Comparison of ENCODE assay signal across 8 cellular contexts in genomic region chr1:26321315-26322041, GRCh38. TPM values are rescaled to one million over a fixed set of nuclear protein-coding genes. Genes with fewer than 3 reads are reported as not detected.
A peak's percentile ranks its signal among the peaks of the same experiment; 100 is the strongest.
DNase-seq lines count a peak whose midpoint lies in the region; ATAC-seq and TF ChIP-seq lines count a peak whose summit lies in the region.

No MANE protein-coding gene starts in this region.

- peak; percentile 21 for DNase-seq in BJ (ENCODE audit: low read depth)
- DNase-seq in MV-4-11 (lab: John Stamatoyannopoulos, UW), result peak; percentile 78
- peak; percentile 71 for DNase-seq in SKM-1 treated with dmso at 0.1 percent for 144 hours (lab: John Stamatoyannopoulos, UW; ENCODE audit: unreplicated experiment)
- peak; percentile 94 for DNase-seq in activated naive CD4-positive, alpha-beta T cell treated with anti-CD3 and anti-CD28 coated beads, Interleukin-2, amount 50 U/mL, for 16 hours
- peak; percentile 88 to 98 (median 95) for DNase-seq in head of caudate nucleus
- peak; percentile 98 for DNase-seq in posterior vena cava (ENCODE audit: low spot score)
- peak; percentile 92 to 99 for DNase-seq in tibial nerve (ENCODE audit: low spot score in 2 of 2)

- no peaks in the 10 kb centered on the region for H3K9me3 ChIP-seq in tibial nerve

- H3K4me1 ChIP-seq in tibial nerve, result peaks cover 0 to 10% (median 2%) of the 10 kb centered on the region in 4 donors

- H3K4me3 ChIP-seq in BJ (ENCODE audit: low read depth, low read length) (no peak overlapping the region), tibial nerve (no peak overlapping the region)

- no peak overlapping the region for H3K27ac ChIP-seq in tibial nerve

- H3K36me3 ChIP-seq in BJ (ENCODE audit: control insufficient read depth, insufficient read depth, low read length) (no peaks in the 10 kb centered on the region), tibial nerve (no peaks in the 10 kb centered on the region)

- H3K27me3 ChIP-seq in BJ (ENCODE audit: control insufficient read depth, insufficient read depth, low read length) (0 out of 2 replicates have a peak, but pooled peaks cover 1% of the 10 kb centered on the region), tibial nerve (peaks cover 0 to 5% of the 10 kb centered on the region in 2 donors)

- peak; percentile 94 for TF ChIP-seq CTCF in BJ (IDR thresholded peaks at IDR 0.05; ENCODE audit: insufficient read depth, low read depth, low read length)
- peak; percentile 83 to 95 (median 88) for TF ChIP-seq CTCF in tibial nerve (IDR thresholded peaks at IDR 0.05)

- intact Hi-C loops in head of caudate nucleus (cut with DNase I) (loop anchor here (5.0 to 10.0 kb wide), 2 partner anchors 44 to 217 kb away; no protein-coding TSS in a partner anchor), posterior vena cava (cut with DNase I) (loop anchor here (2.0 to 10.0 kb wide), 5 partner anchors 34 to 217 kb away; partner anchors contain the start of genes C1orf232 (in 1 of the 2) and ZNF593 (in 1 of the 2))

- CTCF ChIA-PET in BJ (lab: Yijun Ruan, JAX), result interaction anchor here (0.6 to 4.0 kb wide), 41 partner anchors 8 to 290 kb away, joined by 3 to 67 read pairs (median 6); partner anchors contain the start of genes CATSPER4, CEP85, SH3BGRL3 and UBXN11

- WGBS in tibial nerve, 2 donors, result 13 to 18% methylated on average over 13 to 16 of the region's 16 CpGs

- ATAC-seq in GM19463 (IDR thresholded peaks at IDR 0.05; ENCODE audit: unreplicated experiment), result peak; percentile 42

- POLR2A ChIA-PET in BJ (lab: Charles Lee), result no interaction called here

- no peak for TF ChIP-seq POLR2A in tibial nerve (IDR thresholded peaks at IDR 0.05)

- TF ChIP-seq EP300 in tibial nerve (IDR thresholded peaks at IDR 0.05), result no peak

RNA-seq across cellular contexts. Expression of gene CD52, which starts 3.7 kb away (rescaled TPM):
- not detected in 2 replicates for polyA plus RNA-seq in BJ (2011; rRNA removed)
- polyA minus RNA-seq in BJ (2011; rRNA and poly(A)+ RNA removed), result not detected in 2 replicates
- total RNA-seq in posterior vena cava, result 10 to 100 TPM in 1 of 2 donors, 1 to 10 TPM in 1; 7.0 to 16.1 TPM
- total RNA-seq in tibial nerve, result 1 to 10 TPM in 1 of 4 donors, not detected in 3; 4.8 TPM

RNA-seq across cellular contexts. Expression of gene UBXN11, which starts 15.0 kb away (rescaled TPM):
- polyA plus RNA-seq in BJ (2011; rRNA removed), result 8.5 and 12.9 TPM in 2 replicates
- 7.7 and 11.2 TPM in 2 replicates for polyA minus RNA-seq in BJ (2011; rRNA and poly(A)+ RNA removed)
- 10 to 100 TPM; 12.2 to 17.1 TPM for total RNA-seq in posterior vena cava
- 10 to 100 TPM; 13.8 to 48.3 (median 19.7) TPM for total RNA-seq in tibial nerve

RNA-seq across cellular contexts. Expression of gene CRYBG2, which starts 32.5 kb away (rescaled TPM):
- 0.20 and 0.44 TPM in 2 replicates for polyA plus RNA-seq in BJ (2011; rRNA removed)
- 0.62 TPM in 1 of 2 replicates, not detected in the other for polyA minus RNA-seq in BJ (2011; rRNA and poly(A)+ RNA removed)
- total RNA-seq in posterior vena cava (under 1 TPM in 1 of 2 donors, not detected in 1; 0.52 TPM), tibial nerve (under 1 TPM in 1 of 4 donors, not detected in 3; under 0.01 TPM)

RNA-seq across cellular contexts. Expression of gene SH3BGRL3, which starts 41.6 kb away (rescaled TPM):
- 298 and 309 TPM in 2 replicates for polyA plus RNA-seq in BJ (2011; rRNA removed)
- 417 and 520 TPM in 2 replicates for polyA minus RNA-seq in BJ (2011; rRNA and poly(A)+ RNA removed)
- total RNA-seq in posterior vena cava (100 to 1,000 TPM; 163 to 190 TPM), tibial nerve (10 to 100 TPM; 49.6 to 97.2 (median 56.0) TPM)

RNA-seq across cellular contexts. Expression of gene ZNF683, which starts 51.1 kb away (rescaled TPM):
- polyA plus RNA-seq in BJ (2011; rRNA removed), result not detected in 2 replicates
- polyA minus RNA-seq in BJ (2011; rRNA and poly(A)+ RNA removed), result not detected in 2 replicates
- total RNA-seq in posterior vena cava (not detected), tibial nerve (not detected)

Comparison
In these comparisons a context has a peak if more than half of its experiments do, and no peak if none do; other contexts are left out.
1. DNase-seq: peak in every context shown above with its lines; median percentile 98 in posterior vena cava; 96 in tibial nerve; 95 in head of caudate nucleus; 94 in activated naive CD4-positive, alpha-beta T cell treated with anti-CD3 and anti-CD28 coated beads, Interleukin-2, amount 50 U/mL, for 16 hours; 78 in MV-4-11; 71 in SKM-1 treated with dmso at 0.1 percent for 144 hours; 21 in BJ.